11 cellular contexts compared by ENCODE assay signal in genomic region chr12:131218291-131219172, GRCh38.
DNase-seq lines count a peak whose midpoint lies in the region; ATAC-seq and TF ChIP-seq lines count a peak whose summit lies in the region.
"Had no signal": no experiment of that assay in that cellular context is flagged by ENCODE, and none has a peak within 500 bp of the region (broad histone marks: within the 10 kb centered on the region; RNA-seq: fewer than 3 reads in every experiment).

No MANE protein-coding gene starts in this region.

- H3K9me3 Mint-ChIP-seq in glutamatergic neuron (ENCODE audit: unreplicated experiment), result peaks cover 2% of the 10 kb centered on the region

- TF ChIP-seq CTCF in glutamatergic neuron (IDR thresholded peaks at IDR 0.05; ENCODE audit: partially characterized antibody, unreplicated experiment), result no peak
- TF ChIP-seq CTCF in thyroid gland (IDR thresholded peaks at IDR 0.05), result peak in 1 of 6 experiments; percentile 13
- TF ChIP-seq CTCF in OCI-LY7 (conservative IDR thresholded peaks at IDR 0.05; ENCODE audit: low read length), result no peak

- H3K4me3 Mint-ChIP-seq in glutamatergic neuron (ENCODE audit: unreplicated experiment), result peak overlapping the region; percentile 61

- no peaks in the 10 kb centered on the region for H3K36me3 Mint-ChIP-seq in glutamatergic neuron (ENCODE audit: unreplicated experiment)

- H3K36me3 ChIP-seq in HUES6 (ENCODE audit: control insufficient read depth, insufficient read depth, low read length) (no peaks in the 10 kb centered on the region), thyroid gland (no peaks in the 10 kb centered on the region), OCI-LY7 (ENCODE audit: insufficient read depth, low read length) (no peaks in the 10 kb centered on the region)

- H3K9me3 ChIP-seq in HUES6 (ENCODE audit: control insufficient read depth, insufficient read depth, low read depth, low read length) (peaks cover 3% of the 10 kb centered on the region; the same call in 1 of the 2 replicates), thyroid gland (no peaks in the 10 kb centered on the region), OCI-LY7 (ENCODE audit: low read length) (no peaks in the 10 kb centered on the region)

- H3K27me3 Mint-ChIP-seq in glutamatergic neuron (ENCODE audit: unreplicated experiment), result peaks cover 6% of the 10 kb centered on the region

- H3K79me2 ChIP-seq in OCI-LY7 (ENCODE audit: insufficient read depth, low read depth, low read length), result no peaks in the 10 kb centered on the region

- WGBS in thyroid gland, 2 donors, result 32 to 38% methylated on average over 16 to 24 of the region's 25 CpGs

- CTCF ChIA-PET in OCI-LY7 (lab: Charles Lee; ENCODE audit: unreplicated experiment), result no interaction called here

- H3K27me3 ChIP-seq in HUES6 (ENCODE audit: control insufficient read depth, insufficient read depth, low read length) (no peaks in the 10 kb centered on the region), thyroid gland (no peaks in the 10 kb centered on the region)

- TF ChIP-seq POLR2A in thyroid gland (IDR thresholded peaks at IDR 0.05), result peak in 1 of 2 donors; percentile 90

- no peak for DNase-seq in glutamatergic neuron
- peak; percentile 94 to 96 for DNase-seq in thyroid gland
- DNase-seq in 8988T, result no peak
- no peak for DNase-seq in OCI-LY7 (ENCODE audit: low spot score)
- DNase-seq in activated CD8-positive, alpha-beta memory T cell treated with anti-CD3 and anti-CD28 coated beads, Interleukin-2, amount 50 U/mL, for 48 hours, result no peak
- DNase-seq: activated naive CD4-positive, alpha-beta T cell treated with Interleukin-2 at 50 U/mL for 16 hours; NCI-H1048; OCI-M1 had no signal

- H4K20me1 ChIP-seq in OCI-LY7 (ENCODE audit: insufficient read depth, low read length), result no peaks in the 10 kb centered on the region

- peaks cover 42% of the 10 kb centered on the region for H3K4me1 ChIP-seq in HUES6 (ENCODE audit: control insufficient read depth, insufficient read depth, low read length)
- H3K4me1 ChIP-seq in thyroid gland, result peaks cover 53 to 59% of the 10 kb centered on the region in 2 donors
- H3K4me1 ChIP-seq in OCI-LY7 (ENCODE audit: insufficient read depth, low read length, poor library complexity, severe bottlenecking), result no peaks in the 10 kb centered on the region

- peak overlapping the region; percentile 48 for H3K27ac Mint-ChIP-seq in glutamatergic neuron (ENCODE audit: unreplicated experiment)

- POLR2A ChIA-PET in OCI-LY7 (lab: Charles Lee), result no interaction called here

- peaks cover 17% of the 10 kb centered on the region for H3K4me1 Mint-ChIP-seq in glutamatergic neuron (ENCODE audit: low read depth, unreplicated experiment)

- intact Hi-C loops in thyroid gland (cut with DNase I), result no loop called here
- intact Hi-C loops in OCI-LY7 (cut with micrococcal nuclease; ENCODE audit: unreplicated experiment), result no loop called here

- no peak overlapping the region for H3K27ac ChIP-seq in HUES6 (ENCODE audit: low read depth, low read length)
- H3K27ac ChIP-seq in thyroid gland, result peak overlapping the region; percentile 90 to 94 (median 93)
- H3K27ac ChIP-seq in OCI-LY7 (ENCODE audit: low read depth, low read length, poor library complexity, severe bottlenecking), result no peak overlapping the region
- H3K27ac ChIP-seq: coronary artery had no signal

- H2AFZ ChIP-seq in OCI-LY7 (ENCODE audit: low read length), result no peak overlapping the region

- H3K4me3 ChIP-seq in HUES6 (ENCODE audit: low read depth, low read length), result peak overlapping the region; percentile 34
- H3K4me3 ChIP-seq in thyroid gland (replicated peaks in 1 of 3), result no peak overlapping the region
- H3K4me3 ChIP-seq in OCI-LY7 (ENCODE audit: low read depth, low read length, poor library complexity, severe bottlenecking), result no peak overlapping the region
- H3K4me3 ChIP-seq: coronary artery had no signal

- no peaks in the 10 kb centered on the region for H3K9me2 ChIP-seq in OCI-LY7 (ENCODE audit: insufficient read depth, low read length)

- no peak overlapping the region for H3K4me2 ChIP-seq in OCI-LY7 (ENCODE audit: low read length)

- no peak overlapping the region for H3K9ac ChIP-seq in HUES6 (ENCODE audit: low read length)

- peak; percentile 39 for ATAC-seq in GM19463 (IDR thresholded peaks at IDR 0.05; ENCODE audit: unreplicated experiment)

- no TSS peak for BruUV-seq in OCI-LY7 (replicated peaks; lab: Mats Ljungman, UMichigan)

Comparison
In these comparisons a context has a peak if more than half of its experiments do, and no peak if none do; other contexts are left out.
1. H3K27ac ChIP-seq: peak in thyroid gland (3 of 3); none in HUES6 (single experiment) and OCI-LY7 (single experiment).
2. DNase-seq: peak in thyroid gland (2 of 2); none in glutamatergic neuron (single experiment), 8988T (single experiment), OCI-LY7 (single experiment) and activated CD8-positive, alpha-beta memory T cell treated with anti-CD3 and anti-CD28 coated beads, Interleukin-2, amount 50 U/mL, for 48 hours (single experiment).